ENCODE assay signal across 11 cellular contexts in the genomic region with DNA sequence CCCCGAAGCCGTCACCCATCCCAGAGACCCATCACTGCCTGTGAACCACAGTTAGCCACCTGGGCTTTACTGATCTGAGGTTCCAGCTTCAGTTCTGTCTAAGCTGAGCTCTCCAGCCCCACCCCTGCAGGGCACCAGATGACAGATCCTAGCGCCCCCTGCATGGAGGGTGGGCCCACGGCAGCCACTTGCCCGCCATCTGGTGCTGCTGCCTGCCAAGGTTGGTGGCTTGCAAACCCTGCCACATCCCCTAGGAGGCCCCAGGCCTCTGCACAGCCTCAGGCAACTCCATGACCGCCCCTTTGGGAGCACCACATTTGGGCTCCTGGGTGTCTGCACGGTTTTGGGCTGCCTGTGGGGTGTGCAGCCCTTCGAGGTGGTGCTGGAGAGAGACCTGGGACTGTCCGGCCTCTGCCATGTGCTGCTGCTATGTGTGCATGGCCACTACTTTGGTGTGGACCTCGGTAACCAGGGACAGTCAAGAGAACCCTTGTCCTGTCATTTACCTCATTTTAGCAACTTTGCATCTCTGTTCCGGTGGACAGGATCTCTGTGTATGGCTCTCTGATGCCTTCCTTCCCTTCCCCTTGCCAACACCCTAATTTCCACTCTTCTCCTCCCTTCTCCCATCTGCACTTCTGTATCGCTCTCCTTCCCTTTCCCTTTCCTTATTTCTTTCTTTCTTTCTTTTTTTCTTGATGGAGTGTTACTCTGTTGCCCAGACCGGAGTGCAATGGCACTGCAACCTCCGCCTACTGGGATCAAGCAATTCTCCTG. TPM values are rescaled to one million over a fixed set of nuclear protein-coding genes. Genes with fewer than 3 reads are reported as not detected.
DNase-seq lines count a peak whose midpoint lies in the region; ATAC-seq and TF ChIP-seq lines count a peak whose summit lies in the region.
"Had no signal": no experiment of that assay in that cellular context is flagged by ENCODE, and none has a peak within 500 bp of the region (broad histone marks: within the 10 kb centered on the region; RNA-seq: fewer than 3 reads in every experiment).

No MANE protein-coding gene starts in this region.

- no peaks in the 10 kb centered on the region for H3K9me3 Mint-ChIP-seq in activated CD8-positive, alpha-beta memory T cell treated with anti-CD3 and anti-CD28 coated beads, Interleukin-2, amount 10 ng/mL, durations not matched to agents 7 days and 5 days (ENCODE audit: low read depth)
- no peaks in the 10 kb centered on the region for H3K9me3 Mint-ChIP-seq in activated T-helper 2 cell treated with anti-CD3 and anti-CD28 coated beads, Interferon-gamma antibody, Interleukin-2, Interleukin-4, amounts not matched to agents 10 μg/mL and 5 μg/mL and 100 μg/mL, durations not matched to agents 14 hours and 24 hours and 36 hours

- H3K4me3 ChIP-seq in NB4 (ENCODE audit: low read depth, low read length) = no peak overlapping the region
- H3K4me3 ChIP-seq: breast epithelium, left lung, SJSA1 had no signal

- H3K36me3 Mint-ChIP-seq in activated CD8-positive, alpha-beta memory T cell treated with anti-CD3 and anti-CD28 coated beads, Interleukin-2, amount 10 ng/mL, durations not matched to agents 7 days and 5 days = no peaks in the 10 kb centered on the region
- H3K36me3 Mint-ChIP-seq in activated T-helper 2 cell treated with anti-CD3 and anti-CD28 coated beads, Interferon-gamma antibody, Interleukin-2, Interleukin-4, amounts not matched to agents 10 μg/mL and 5 μg/mL and 100 μg/mL, durations not matched to agents 14 hours and 24 hours and 36 hours (ENCODE audit: low read depth) = no peaks in the 10 kb centered on the region

- DNase-seq in activated CD8-positive, alpha-beta memory T cell treated with anti-CD3 and anti-CD28 coated beads, Interleukin-2, amount 10 ng/mL, durations not matched to agents 7 days and 5 days = peak; percentile 57
- no peak for DNase-seq in activated CD8-positive, alpha-beta memory T cell treated with anti-CD3 and anti-CD28 coated beads for 24 hours
- peak; percentile 65 for DNase-seq in NB4 (ENCODE audit: low read depth)
- DNase-seq in activated T-helper 2 cell treated with anti-CD3 and anti-CD28 coated beads, Interferon-gamma antibody, Interleukin-2, Interleukin-4, amounts not matched to agents 10 μg/mL and 5 μg/mL and 100 μg/mL, durations not matched to agents 14 hours and 24 hours and 36 hours (ENCODE audit: low spot score) = peak; percentile 19
- DNase-seq in stimulated activated CD8-positive, alpha-beta memory T cell treated with anti-CD3 and anti-CD28 coated beads, Interleukin-4, amount 100 ng/mL, for 48 hours = peak; percentile 58
- DNase-seq in NK-92 (lab: John Stamatoyannopoulos, UW; ENCODE audit: unreplicated experiment) = no peak

- H3K4me1 Mint-ChIP-seq in activated CD8-positive, alpha-beta memory T cell treated with anti-CD3 and anti-CD28 coated beads, Interleukin-2, amount 10 ng/mL, durations not matched to agents 7 days and 5 days = no peaks in the 10 kb centered on the region
- H3K4me1 Mint-ChIP-seq in activated T-helper 2 cell treated with anti-CD3 and anti-CD28 coated beads, Interferon-gamma antibody, Interleukin-2, Interleukin-4, amounts not matched to agents 10 μg/mL and 5 μg/mL and 100 μg/mL, durations not matched to agents 14 hours and 24 hours and 36 hours (ENCODE audit: low read depth) = no peaks in the 10 kb centered on the region

- TF ChIP-seq POLR2A in NB4 (IDR thresholded peaks at IDR 0.05; ENCODE audit: extremely low read depth, insufficient read length) = no peak

- H3K27ac Mint-ChIP-seq in activated CD8-positive, alpha-beta memory T cell treated with anti-CD3 and anti-CD28 coated beads, Interleukin-2, amount 10 ng/mL, durations not matched to agents 7 days and 5 days = no peak overlapping the region
- no peak overlapping the region for H3K27ac Mint-ChIP-seq in activated T-helper 2 cell treated with anti-CD3 and anti-CD28 coated beads, Interferon-gamma antibody, Interleukin-2, Interleukin-4, amounts not matched to agents 10 μg/mL and 5 μg/mL and 100 μg/mL, durations not matched to agents 14 hours and 24 hours and 36 hours

- CTCF ChIA-PET in activated CD8-positive, alpha-beta memory T cell treated with anti-CD3 and anti-CD28 coated beads, Interleukin-2, amount 10 ng/mL, durations not matched to agents 7 days and 5 days (lab: Charles Lee) = no interaction called here

- peaks cover 9% of the 10 kb centered on the region for H3K27me3 Mint-ChIP-seq in activated CD8-positive, alpha-beta memory T cell treated with anti-CD3 and anti-CD28 coated beads, Interleukin-2, amount 10 ng/mL, durations not matched to agents 7 days and 5 days
- H3K27me3 Mint-ChIP-seq in activated T-helper 2 cell treated with anti-CD3 and anti-CD28 coated beads, Interferon-gamma antibody, Interleukin-2, Interleukin-4, amounts not matched to agents 10 μg/mL and 5 μg/mL and 100 μg/mL, durations not matched to agents 14 hours and 24 hours and 36 hours (ENCODE audit: low read depth) = peaks cover 5% of the 10 kb centered on the region

- TF ChIP-seq CTCF in NB4 (IDR thresholded peaks at IDR 0.05; ENCODE audit: low read depth, low read length) = peak; percentile 30

- intact Hi-C loops in activated T-helper 2 cell treated with anti-CD3 and anti-CD28 coated beads, Interferon-gamma antibody, Interleukin-2, Interleukin-4, amounts not matched to agents 10 μg/mL and 5 μg/mL and 100 μg/mL, durations not matched to agents 14 hours and 24 hours and 36 hours (cut with micrococcal nuclease) = no loop called here

- ATAC-seq in activated CD8-positive, alpha-beta memory T cell treated with anti-CD3 and anti-CD28 coated beads, Interleukin-2, amount 10 ng/mL, durations not matched to agents 7 days and 5 days = peak; percentile 70
- no peak for ATAC-seq in GM21360 (IDR thresholded peaks at IDR 0.05; ENCODE audit: unreplicated experiment)
- no peak for ATAC-seq in HG02973 (IDR thresholded peaks at IDR 0.05; ENCODE audit: unreplicated experiment)
- ATAC-seq: left lung had no signal

- no peak overlapping the region for H3K4me3 Mint-ChIP-seq in activated CD8-positive, alpha-beta memory T cell treated with anti-CD3 and anti-CD28 coated beads, Interleukin-2, amount 10 ng/mL, durations not matched to agents 7 days and 5 days
- H3K4me3 Mint-ChIP-seq in activated T-helper 2 cell treated with anti-CD3 and anti-CD28 coated beads, Interferon-gamma antibody, Interleukin-2, Interleukin-4, amounts not matched to agents 10 μg/mL and 5 μg/mL and 100 μg/mL, durations not matched to agents 14 hours and 24 hours and 36 hours (ENCODE audit: low read depth) = no peak overlapping the region

RNA-seq across cellular contexts. Expression of a gene that starts 17.4 kb away (rescaled TPM):
- total RNA-seq in activated CD8-positive, alpha-beta memory T cell treated with anti-CD3 and anti-CD28 coated beads, Interleukin-2, amount 10 ng/mL, durations not matched to agents 7 days and 5 days = 10 to 100 TPM; 19.8 to 20.2 TPM
- total RNA-seq in activated T-helper 2 cell treated with anti-CD3 and anti-CD28 coated beads, Interferon-gamma antibody, Interleukin-2, Interleukin-4, amounts not matched to agents 10 μg/mL and 5 μg/mL and 100 μg/mL, durations not matched to agents 14 hours and 24 hours and 36 hours = 20.0 and 20.8 TPM in 2 replicates

RNA-seq across cellular contexts. Expression of a gene that starts 31.0 kb away (rescaled TPM):
- 1 to 10 TPM; 1.4 to 3.2 TPM for total RNA-seq in activated CD8-positive, alpha-beta memory T cell treated with anti-CD3 and anti-CD28 coated beads, Interleukin-2, amount 10 ng/mL, durations not matched to agents 7 days and 5 days
- 1.9 and 2.6 TPM in 2 replicates for total RNA-seq in activated T-helper 2 cell treated with anti-CD3 and anti-CD28 coated beads, Interferon-gamma antibody, Interleukin-2, Interleukin-4, amounts not matched to agents 10 μg/mL and 5 μg/mL and 100 μg/mL, durations not matched to agents 14 hours and 24 hours and 36 hours

RNA-seq across cellular contexts. Expression of a gene that starts 36.4 kb away (rescaled TPM):
- 10 to 100 TPM; 41.0 to 44.7 TPM for total RNA-seq in activated CD8-positive, alpha-beta memory T cell treated with anti-CD3 and anti-CD28 coated beads, Interleukin-2, amount 10 ng/mL, durations not matched to agents 7 days and 5 days
- 49.9 and 54.3 TPM in 2 replicates for total RNA-seq in activated T-helper 2 cell treated with anti-CD3 and anti-CD28 coated beads, Interferon-gamma antibody, Interleukin-2, Interleukin-4, amounts not matched to agents 10 μg/mL and 5 μg/mL and 100 μg/mL, durations not matched to agents 14 hours and 24 hours and 36 hours

RNA-seq across cellular contexts. Expression of a gene that starts 41.5 kb away (rescaled TPM):
- 10 to 100 TPM; 11.9 TPM for total RNA-seq in activated CD8-positive, alpha-beta memory T cell treated with anti-CD3 and anti-CD28 coated beads, Interleukin-2, amount 10 ng/mL, durations not matched to agents 7 days and 5 days
- 10.7 and 10.8 TPM in 2 replicates for total RNA-seq in activated T-helper 2 cell treated with anti-CD3 and anti-CD28 coated beads, Interferon-gamma antibody, Interleukin-2, Interleukin-4, amounts not matched to agents 10 μg/mL and 5 μg/mL and 100 μg/mL, durations not matched to agents 14 hours and 24 hours and 36 hours

RNA-seq across cellular contexts. Expression of a gene that starts 55.0 kb away (rescaled TPM):
- 1 to 10 TPM in 1 of 2 experiments, under 1 TPM in 1; 0.98 to 1.1 TPM for total RNA-seq in activated CD8-positive, alpha-beta memory T cell treated with anti-CD3 and anti-CD28 coated beads, Interleukin-2, amount 10 ng/mL, durations not matched to agents 7 days and 5 days
- 1.9 and 2.4 TPM in 2 replicates for total RNA-seq in activated T-helper 2 cell treated with anti-CD3 and anti-CD28 coated beads, Interferon-gamma antibody, Interleukin-2, Interleukin-4, amounts not matched to agents 10 μg/mL and 5 μg/mL and 100 μg/mL, durations not matched to agents 14 hours and 24 hours and 36 hours

Comparison
In these comparisons a context has a peak if more than half of its experiments do, and no peak if none do; other contexts are left out.
1. DNase-seq: peak in activated CD8-positive, alpha-beta memory T cell treated with anti-CD3 and anti-CD28 coated beads, Interleukin-2, amount 10 ng/mL, durations not matched to agents 7 days and 5 days (single experiment), NB4 (single experiment), activated T-helper 2 cell treated with anti-CD3 and anti-CD28 coated beads, Interferon-gamma antibody, Interleukin-2, Interleukin-4, amounts not matched to agents 10 μg/mL and 5 μg/mL and 100 μg/mL, durations not matched to agents 14 hours and 24 hours and 36 hours (single experiment) and stimulated activated CD8-positive, alpha-beta memory T cell treated with anti-CD3 and anti-CD28 coated beads, Interleukin-4, amount 100 ng/mL, for 48 hours (single experiment); none in activated CD8-positive, alpha-beta memory T cell treated with anti-CD3 and anti-CD28 coated beads for 24 hours (single experiment) and NK-92 (single experiment).